19 cellular contexts compared by ENCODE assay signal in genomic region chr6:12032783-12033573, GRCh38.
"Had no signal": no experiment of that assay in that cellular context is flagged by ENCODE, and none has a peak within 500 bp of the region (broad histone marks: within the 10 kb centered on the region; RNA-seq: fewer than 3 reads in every experiment).

No MANE protein-coding gene starts in this region.

- H3K9me3 ChIP-seq: gastrocnemius medialis, neutrophil, thyroid gland had no signal

- H3K9ac ChIP-seq: parathyroid adenoma had no signal

- H3K27me3 ChIP-seq: gastrocnemius medialis, heart left ventricle, neutrophil, thyroid gland had no signal

- H2AFZ ChIP-seq: parathyroid adenoma had no signal

- FAIRE-seq: endothelial cell of umbilical vein, urothelium cell line had no signal

- H3K27ac ChIP-seq: gastrocnemius medialis, heart left ventricle, neutrophil, parathyroid adenoma, thyroid gland had no signal

- H3K36me3 ChIP-seq: gastrocnemius medialis, neutrophil, thyroid gland had no signal

- H3K4me3 Mint-ChIP-seq: activated naive CD4-positive, alpha-beta T cell treated with anti-CD3 and anti-CD28 coated beads, Interleukin-2, amount 50 U/mL, for 24 hours; brain; stimulated activated effector memory CD8-positive, alpha-beta T cell treated with anti-CD3 and anti-CD28 coated beads, Interleukin-12 subunit alpha, Interleukin-12 subunit beta, amount 100 ng/mL, for 72 hours; T-helper 2 cell treated with Interferon-gamma antibody and Interleukin-4, amounts not matched to agents 5 μg/mL and 100 μg/mL, for 36 hours had no signal

- DNase-seq: central memory CD4-positive, alpha-beta T cell; cortex of kidney; effector CD4-positive, alpha-beta T cell; gastrocnemius medialis; heart left ventricle; left colon; naive thymus-derived CD4-positive, alpha-beta T cell; stimulated activated CD4-positive, alpha-beta T cell treated with anti-CD3 and anti-CD28 coated beads, Interleukin-12 subunit alpha, Interleukin-12 subunit beta, amount 100 ng/mL, for 4 hours; SW 1271; thyroid gland had no signal

- ATAC-seq: gastrocnemius medialis; left colon; naive thymus-derived CD4-positive, alpha-beta T cell; stimulated activated effector memory CD8-positive, alpha-beta T cell treated with anti-CD3 and anti-CD28 coated beads, Interleukin-12 subunit alpha, Interleukin-12 subunit beta, amount 100 ng/mL, for 72 hours had no signal

- H3K4me1 ChIP-seq: parathyroid adenoma had no signal

- H3K27ac Mint-ChIP-seq: activated naive CD4-positive, alpha-beta T cell treated with anti-CD3 and anti-CD28 coated beads, Interleukin-2, amount 50 U/mL, for 24 hours; stimulated activated effector memory CD8-positive, alpha-beta T cell treated with anti-CD3 and anti-CD28 coated beads, Interleukin-12 subunit alpha, Interleukin-12 subunit beta, amount 100 ng/mL, for 72 hours; T-helper 2 cell treated with Interferon-gamma antibody and Interleukin-4, amounts not matched to agents 5 μg/mL and 100 μg/mL, for 36 hours had no signal

- H3K27me3 Mint-ChIP-seq: activated naive CD4-positive, alpha-beta T cell treated with anti-CD3 and anti-CD28 coated beads, Interleukin-2, amount 50 U/mL, for 24 hours; brain; naive thymus-derived CD4-positive, alpha-beta T cell had no signal

- H3K4me3 ChIP-seq: gastrocnemius medialis, heart left ventricle, lung, thyroid gland had no signal
